Comparison of ENCODE assay signal across 8 cellular contexts in genomic region chr12:103840881-103841689, GRCh38. TPM values are rescaled to one million over a fixed set of nuclear protein-coding genes. Genes with fewer than 3 reads are reported as not detected.
DNase-seq lines count a peak whose midpoint lies in the region; ATAC-seq and TF ChIP-seq lines count a peak whose summit lies in the region.

Gene NT5DC3 (minus strand): TSS chr12:103841234. CDS start chr12:103841156, 78 bp downstream.

- H3K27ac Mint-ChIP-seq in HFFc6 (peak within 1 kb of the TSS; percentile 91), progenitor cell of endocrine pancreas (peak within 1 kb of the TSS; percentile 94)

- H3K4me1 ChIP-seq in adipocyte (ENCODE audit: control insufficient read depth, insufficient read depth, low read length): peaks cover 21% of the 10 kb centered on the region
- H3K4me1 ChIP-seq in heart right ventricle: peaks cover 0 to 25% (median 8%) of the 10 kb centered on the region in 9 donors
- H3K4me1 ChIP-seq in upper lobe of right lung: peaks cover 18% of the 10 kb centered on the region

- no peak for TF ChIP-seq CTCF in GM12864 (IDR thresholded peaks at IDR 0.05; ENCODE audit: low read depth, low read length, missing control alignments)
- TF ChIP-seq CTCF in HFFc6 (IDR thresholded peaks at IDR 0.05): peak; percentile 37
- peak in 3 of 9 donors; percentile 3 to 16 (median 4) for TF ChIP-seq CTCF in heart right ventricle (IDR thresholded peaks at IDR 0.05)
- TF ChIP-seq CTCF in progenitor cell of endocrine pancreas (IDR thresholded peaks at IDR 0.05; ENCODE audit: unreplicated experiment): no peak
- peak; percentile 10 for TF ChIP-seq CTCF in upper lobe of right lung (IDR thresholded peaks at IDR 0.05)

- H3K36me3 Mint-ChIP-seq in HFFc6 (ENCODE audit: low read depth) (peaks cover 12% of the 10 kb centered on the region; the same call in 1 of the 2 replicates), progenitor cell of endocrine pancreas (ENCODE audit: insufficient read depth) (peaks cover 3% of the 10 kb centered on the region)

- no peaks in the 10 kb centered on the region for H3K9me3 ChIP-seq in adipocyte (ENCODE audit: control insufficient read depth, low read length)
- H3K9me3 ChIP-seq in heart right ventricle: no peaks in the 10 kb centered on the region
- H3K9me3 ChIP-seq in upper lobe of right lung: no peaks in the 10 kb centered on the region

- H3K9me3 Mint-ChIP-seq in HFFc6 (no peaks in the 10 kb centered on the region), progenitor cell of endocrine pancreas (ENCODE audit: low read depth) (peaks cover 4% of the 10 kb centered on the region)

- ATAC-seq in heart right ventricle (peak; percentile 94 to 98 (median 96)), upper lobe of right lung (peak; percentile 99)

- H3K4me3 ChIP-seq in GM12864 (ENCODE audit: low read depth, low read length): peak within 1 kb of the TSS; percentile 78
- H3K4me3 ChIP-seq in adipocyte (ENCODE audit: low read length): peak within 1 kb of the TSS; percentile 88
- peak within 1 kb of the TSS; percentile 60 to 94 (median 72) for H3K4me3 ChIP-seq in heart right ventricle
- peak within 1 kb of the TSS; percentile 82 for H3K4me3 ChIP-seq in upper lobe of right lung

- intact Hi-C loops in heart right ventricle (cut with DNase I): loop anchor here in 1 of 10 donors (5.0 kb wide), 1 partner anchor 159 kb away; no protein-coding TSS in a partner anchor
- intact Hi-C loops in upper lobe of right lung (cut with DNase I): no loop called here

- peak; percentile 35 for DNase-seq in GM12864 (ENCODE audit: low read depth)
- peak; percentile 71 for DNase-seq in HFFc6
- peak; percentile 68 for DNase-seq in MV-4-11 (lab: John Stamatoyannopoulos, UW)
- peak; percentile 81 for DNase-seq in T follicular helper cell (ENCODE audit: low read depth)
- peak; percentile 94 for DNase-seq in adipocyte (ENCODE audit: low read depth)
- DNase-seq in heart right ventricle: peak; percentile 68 to 88
- peak; percentile 78 for DNase-seq in progenitor cell of endocrine pancreas (ENCODE audit: low spot score, unreplicated experiment)
- peak; percentile 91 for DNase-seq in upper lobe of right lung

- H3K27me3 ChIP-seq in adipocyte (replicated peaks; ENCODE audit: control insufficient read depth, insufficient read depth, low read length) (no peaks in the 10 kb centered on the region), heart right ventricle (no peaks in the 10 kb centered on the region), upper lobe of right lung (no peaks in the 10 kb centered on the region)

- 0 to 1% methylated on average over 67 to 86 of the region's 86 CpGs for WGBS in heart right ventricle, 2 donors

- H3K4me3 Mint-ChIP-seq in HFFc6: peak within 1 kb of the TSS; percentile 94
- peak within 1 kb of the TSS; percentile 87 for H3K4me3 Mint-ChIP-seq in progenitor cell of endocrine pancreas (ENCODE audit: low read depth)

- H3K27me3 Mint-ChIP-seq in HFFc6 (ENCODE audit: insufficient read depth): no peaks in the 10 kb centered on the region; the same call in 1 of the 2 replicates
- peaks cover 6% of the 10 kb centered on the region for H3K27me3 Mint-ChIP-seq in progenitor cell of endocrine pancreas

- H3K27ac ChIP-seq in heart right ventricle (peak within 1 kb of the TSS; percentile 82 to 94 (median 88)), upper lobe of right lung (no peak within 1 kb of the TSS)

- H3K36me3 ChIP-seq in adipocyte (ENCODE audit: control insufficient read depth, insufficient read depth, low read length, severe bottlenecking): no peaks in the 10 kb centered on the region
- H3K36me3 ChIP-seq in heart right ventricle: no peaks in the 10 kb centered on the region
- no peaks in the 10 kb centered on the region for H3K36me3 ChIP-seq in upper lobe of right lung

- peak within 1 kb of the TSS; percentile 86 for H3K9ac ChIP-seq in adipocyte (ENCODE audit: low read length)

- H3K4me1 Mint-ChIP-seq in HFFc6 (ENCODE audit: low read depth) (peaks cover 43% of the 10 kb centered on the region), progenitor cell of endocrine pancreas (ENCODE audit: low read depth) (peaks cover 27% of the 10 kb centered on the region)

RNA-seq across cellular contexts. Expression of gene NT5DC3, which starts in this region (rescaled TPM):
- total RNA-seq in HFFc6 (2021; fragmentation: NEBNext Ultra II Directional; extraction: Animal tissue kit (Norgen Biotek cat#: 25700)): 10 to 100 TPM; 10.5 to 12.8 (median 11.3) TPM
- total RNA-seq in heart right ventricle (1 to 10 TPM; 2.5 to 4.9 (median 3.8) TPM), progenitor cell of endocrine pancreas (13.9 and 15.4 TPM in 2 replicates), upper lobe of right lung (6.5 TPM)
- polyA plus RNA-seq in heart right ventricle: 1 to 10 TPM; 1.0 to 2.3 TPM

Comparison
In these comparisons a context has a peak if more than half of its experiments do, and no peak if none do; other contexts are left out.
1. DNase-seq: peak in every context shown above with its lines; median percentile 94 in adipocyte; 91 in upper lobe of right lung; 81 in T follicular helper cell; 78 in heart right ventricle; 78 in progenitor cell of endocrine pancreas; 71 in HFFc6; 68 in MV-4-11; 35 in GM12864.
2. CTCF ChIP-seq: peak in HFFc6 (single experiment) and upper lobe of right lung (single experiment); none in GM12864 (single experiment) and progenitor cell of endocrine pancreas (single experiment).
3. Peak in every context shown above with its lines, with median percentiles within 50 percentile points of each other: H3K4me3 ChIP-seq.